In genomic region chr22:21629262-21630149, GRCh38 we compare ENCODE assay signal across 8 cellular contexts. TPM values are rescaled to one million over a fixed set of nuclear protein-coding genes. Genes with fewer than 3 reads are reported as not detected.
DNase-seq lines count a peak whose midpoint lies in the region; ATAC-seq and TF ChIP-seq lines count a peak whose summit lies in the region.

Gene YDJC (minus strand): TSS chr22:21630022. CDS start chr22:21630014, 8 bp downstream.

- no peaks in the 10 kb centered on the region for H3K9me3 Mint-ChIP-seq in activated naive CD4-positive, alpha-beta T cell treated with anti-CD3 and anti-CD28 coated beads, Interleukin-2, amount 50 U/mL, for 24 hours
- no peaks in the 10 kb centered on the region for H3K9me3 Mint-ChIP-seq in osteocyte (ENCODE audit: unreplicated experiment)

- no peaks in the 10 kb centered on the region for H3K9me3 ChIP-seq in thoracic aorta

- peak within 1 kb of the TSS; percentile 95 for H3K27ac Mint-ChIP-seq in activated naive CD4-positive, alpha-beta T cell treated with anti-CD3 and anti-CD28 coated beads, Interleukin-2, amount 50 U/mL, for 24 hours
- H3K27ac Mint-ChIP-seq in osteocyte (ENCODE audit: unreplicated experiment), result peak within 1 kb of the TSS; percentile 81

- ATAC-seq in HG02623 (IDR thresholded peaks at IDR 0.05; ENCODE audit: unreplicated experiment), result peak; percentile 75
- peak; percentile 95 for ATAC-seq in SK-N-SH treated with all-trans-retinoic acid at 6 μM for 48 hours
- ATAC-seq in thoracic aorta (ENCODE audit: insufficient number of reproducible peaks, low FRiP score, low read depth), result peak; percentile 79

- peaks cover 4 to 20% of the 10 kb centered on the region in 2 donors for H3K4me1 ChIP-seq in thoracic aorta (ENCODE audit: control insufficient read depth in 1 of 2, low read depth in 2 of 2)

- peak within 1 kb of the TSS; percentile 79 to 82 for H3K27ac ChIP-seq in thoracic aorta

- H3K27me3 ChIP-seq in thoracic aorta (replicated peaks; ENCODE audit: insufficient read depth), result no peaks in the 10 kb centered on the region

- H3K4me1 Mint-ChIP-seq in activated naive CD4-positive, alpha-beta T cell treated with anti-CD3 and anti-CD28 coated beads, Interleukin-2, amount 50 U/mL, for 24 hours, result peaks cover 37% of the 10 kb centered on the region
- peaks cover 16% of the 10 kb centered on the region for H3K4me1 Mint-ChIP-seq in osteocyte (ENCODE audit: unreplicated experiment)

- H3K27me3 Mint-ChIP-seq in activated naive CD4-positive, alpha-beta T cell treated with anti-CD3 and anti-CD28 coated beads, Interleukin-2, amount 50 U/mL, for 24 hours, result no peaks in the 10 kb centered on the region
- H3K27me3 Mint-ChIP-seq in osteocyte (ENCODE audit: unreplicated experiment), result no peaks in the 10 kb centered on the region

- TF ChIP-seq CTCF in GM12864 (IDR thresholded peaks at IDR 0.05; ENCODE audit: low read depth, low read length, missing control alignments) (peak; percentile 76), osteocyte (IDR thresholded peaks at IDR 0.05) (peak; percentile 59), thoracic aorta (IDR thresholded peaks at IDR 0.05) (peak; percentile 95)

- H3K4me3 Mint-ChIP-seq in activated naive CD4-positive, alpha-beta T cell treated with anti-CD3 and anti-CD28 coated beads, Interleukin-2, amount 50 U/mL, for 24 hours, result peak within 1 kb of the TSS; percentile 91
- peak within 1 kb of the TSS; percentile 86 for H3K4me3 Mint-ChIP-seq in osteocyte (ENCODE audit: unreplicated experiment)

- H3K4me3 ChIP-seq in GM12864 (ENCODE audit: low read depth, low read length) (peak within 1 kb of the TSS; percentile 82), thoracic aorta (peak within 1 kb of the TSS; percentile 99)

- peak; percentile 92 for DNase-seq in GM12864 (ENCODE audit: low read depth)
- DNase-seq in NCI-H1092 treated with DMSO at 0.1 percent for 48 hours (lab: John Stamatoyannopoulos, UW), result peak; percentile 92
- peak; percentile 91 for DNase-seq in glomerular visceral epithelial cell (ENCODE audit: extremely low spot score)
- DNase-seq in osteocyte (ENCODE audit: extremely low spot score, unreplicated experiment), result peak; percentile 98
- peak; percentile 70 for DNase-seq in thoracic aorta (ENCODE audit: low spot score)

- peaks cover 9% of the 10 kb centered on the region for H3K36me3 Mint-ChIP-seq in activated naive CD4-positive, alpha-beta T cell treated with anti-CD3 and anti-CD28 coated beads, Interleukin-2, amount 50 U/mL, for 24 hours
- H3K36me3 Mint-ChIP-seq in osteocyte (ENCODE audit: unreplicated experiment), result peaks cover 5% of the 10 kb centered on the region

- H3K36me3 ChIP-seq in thoracic aorta, result no peaks in the 10 kb centered on the region

TF ChIP-seq in SK-N-SH treated with all-trans-retinoic acid at 6 μM for 48 hours, 23 proteins besides CTCF, POLR2A, EP300 and RAD21:
- TF ChIP-seq ZNF565 (CRISPR knock-in tag; conservative IDR thresholded peaks at IDR 0.05; ENCODE audit: low read depth), result no peak
- no peak for TF ChIP-seq ESRRG (CRISPR knock-in tag; IDR thresholded peaks at IDR 0.05)
- TF ChIP-seq ZNF70 (CRISPR knock-in tag; IDR thresholded peaks at IDR 0.05), result no peak
- no peak for TF ChIP-seq ARNTL (CRISPR knock-in tag; IDR thresholded peaks at IDR 0.05; ENCODE audit: borderline replicate concordance, low read depth)
- no peak for TF ChIP-seq ZFP30 (CRISPR knock-in tag; IDR thresholded peaks at IDR 0.05)
- TF ChIP-seq ZC3H10 (CRISPR knock-in tag; IDR thresholded peaks at IDR 0.05), result no peak
- TF ChIP-seq TCF4 (CRISPR knock-in tag; IDR thresholded peaks at IDR 0.05; ENCODE audit: borderline replicate concordance), result no peak
- TF ChIP-seq CSRNP3 (CRISPR knock-in tag; IDR thresholded peaks at IDR 0.05), result no peak
- no peak for TF ChIP-seq RARB (CRISPR knock-in tag; IDR thresholded peaks at IDR 0.05)

RNA-seq across cellular contexts. Expression of gene YDJC, which starts in this region (rescaled TPM):
- 15.7 and 15.9 TPM in 2 replicates for total RNA-seq in osteocyte
- 10 to 100 TPM; 18.3 to 32.3 TPM for total RNA-seq in thoracic aorta

Comparison
In these comparisons a context has a peak if more than half of its experiments do, and no peak if none do; other contexts are left out.
1. Peak in every context shown above with its lines: DNase-seq, ATAC-seq, H3K4me3 ChIP-seq and H3K27ac ChIP-seq.